In the genomic region with DNA sequence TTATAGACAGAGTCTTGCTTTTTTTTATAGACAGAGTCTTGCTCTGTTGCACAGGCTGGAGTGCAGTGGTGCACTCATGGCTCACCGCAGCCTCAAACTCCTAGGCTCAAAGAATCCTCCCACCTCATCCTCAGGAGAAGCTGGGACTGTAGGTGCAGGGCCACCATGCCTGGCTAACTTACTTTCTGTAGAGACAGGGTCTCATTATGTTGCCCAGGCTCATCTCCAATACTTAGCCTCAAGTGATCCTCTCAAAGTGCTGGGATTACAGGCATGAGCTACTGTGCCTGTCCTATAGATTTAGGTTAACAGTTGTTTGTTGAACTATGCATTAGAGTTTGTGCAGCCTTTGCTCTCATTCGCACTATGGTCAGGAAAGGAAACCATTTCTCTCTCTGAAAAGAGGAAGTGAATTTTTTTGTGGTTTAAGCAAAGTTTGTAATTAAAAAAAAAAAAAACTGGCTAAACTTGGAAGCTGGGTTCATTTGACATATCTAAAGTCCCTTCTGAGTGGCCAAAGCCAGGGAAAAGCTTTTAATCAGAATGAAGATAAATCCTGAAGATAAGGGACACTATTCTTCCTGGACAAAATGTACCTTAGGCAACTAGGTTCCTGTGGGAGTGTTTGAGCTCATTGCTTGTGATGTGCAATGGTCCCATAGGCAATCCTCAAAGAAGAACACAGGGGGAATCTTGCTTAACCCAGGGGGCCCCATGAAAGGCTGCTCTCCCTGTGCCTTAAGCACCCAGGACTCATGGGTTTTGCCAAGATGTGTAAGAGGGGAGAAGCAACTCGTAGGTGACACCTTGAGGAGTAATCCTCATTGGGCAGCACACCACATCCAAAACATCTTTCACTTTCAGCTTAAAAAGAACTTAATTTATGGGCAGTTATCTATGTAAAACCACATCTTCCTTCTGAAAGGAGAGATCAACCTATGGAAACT, we compare ENCODE assay signal across 8 cellular contexts.
DNase-seq lines count a peak whose midpoint lies in the region; ATAC-seq, FAIRE-seq and TF ChIP-seq lines count a peak whose summit lies in the region.

No MANE protein-coding gene starts in this region.

- TF ChIP-seq RAD21 in K562 (CRISPR knock-in tag; conservative IDR thresholded peaks at IDR 0.05 in 1 of 2, IDR thresholded peaks at IDR 0.05 in 1 of 2) = peak in 1 of 2 experiments; percentile 11; a peak in 1 of 4 replicates

- no peak overlapping the region for H3K4me2 ChIP-seq in K562 (ENCODE audit: insufficient read depth, low read length)

- H3K9me1 ChIP-seq in K562 (ENCODE audit: control insufficient read depth, insufficient read depth, low read length) = no peaks in the 10 kb centered on the region

- no peak overlapping the region for H3K9ac ChIP-seq in K562 (ENCODE audit: insufficient read depth in 1 of 2, low read depth in 2 of 2, low read length in 2 of 2)

- H3K9me3 Mint-ChIP-seq in activated T-helper 17 cell treated with anti-CD3 and anti-CD28 coated beads, Interleukin-2, amount 50 U/mL, for 72 hours = no peaks in the 10 kb centered on the region

- no TSS peak for BruUV-seq in K562 (replicated peaks; lab: Mats Ljungman, UMichigan)

- TF ChIP-seq EP300 in K562 (IDR thresholded peaks at IDR 0.05; ENCODE audit: low read length) = no peak

- ATAC-seq in GM21526 (IDR thresholded peaks at IDR 0.05; ENCODE audit: low FRiP score, unreplicated experiment) = peak; percentile 95
- peak; percentile 95 for ATAC-seq in HG03520 (IDR thresholded peaks at IDR 0.05; ENCODE audit: unreplicated experiment)
- ATAC-seq in K562 = peak; percentile 51
- ATAC-seq in activated T-helper 17 cell treated with anti-CD3 and anti-CD28 coated beads, Interleukin-2, amount 50 U/mL, for 72 hours (replicated peaks) = no peak

- no peak overlapping the region for H3K27ac Mint-ChIP-seq in activated T-helper 17 cell treated with anti-CD3 and anti-CD28 coated beads, Interleukin-2, amount 50 U/mL, for 72 hours

- H3K27me3 ChIP-seq in K562 (ENCODE audit: control insufficient read depth in 2 of 2, insufficient read depth in 2 of 2, low read length in 2 of 2) = no peaks in the 10 kb centered on the region
- H3K27me3 ChIP-seq in testis = no peaks in the 10 kb centered on the region
- H3K27me3 ChIP-seq in spleen (replicated peaks in 1 of 7) = no peaks in the 10 kb centered on the region

- H3K36me3 Mint-ChIP-seq in activated T-helper 17 cell treated with anti-CD3 and anti-CD28 coated beads, Interleukin-2, amount 50 U/mL, for 72 hours (ENCODE audit: low read depth) = no peaks in the 10 kb centered on the region

- H4K20me1 ChIP-seq in K562 (replicated peaks; ENCODE audit: control insufficient read depth, insufficient read depth, low read length) = no peaks in the 10 kb centered on the region

- in situ Hi-C loops in GM13977 (cut with MboI; ENCODE audit: low pct_unique_long_range_greater_than_20kb, low sequenced_read_pairs, unreplicated experiment) (no loop called here), K562 (cut with MboI) (no loop called here)

- H2AFZ ChIP-seq in K562 (ENCODE audit: low read depth, low read length) = peak overlapping the region; percentile 72

- intact Hi-C loops in K562 (cut with micrococcal nuclease) (no loop called here), testis (cut with DNase I; ENCODE audit: low total_unique reads) (no loop called here), spleen (cut with DNase I; ENCODE audit: low total_unique reads) (no loop called here)

- H3K36me3 ChIP-seq in K562 (ENCODE audit: control insufficient read depth, insufficient read depth, low read length) (no peaks in the 10 kb centered on the region), testis (ENCODE audit: low read depth, missing control alignments) (no peaks in the 10 kb centered on the region), spleen (no peaks in the 10 kb centered on the region)

- POLR2A ChIA-PET in K562 (lab: Yijun Ruan, JAX) = interaction anchor here (0.6 kb wide), 1 partner anchor 20 kb away, joined by 4 read pairs; no protein-coding TSS in a partner anchor

- DNase-seq in GM13977 (ENCODE audit: low spot score) (peak; percentile 55), K562 (ENCODE audit: extremely low read depth in 1 of 4, low spot score in 3 of 4) (no peak), testis (no peak), ecto neural progenitor cell (ENCODE audit: low spot score) (no peak), spleen (no peak)

- 30% methylated on average over 1 of the region's 3 CpGs for WGBS in K562 (ENCODE audit: insufficient coverage, low coverage, missing lambda C conversion rate)
- 87 to 89% methylated on average over 3 of the region's 3 CpGs for WGBS in testis, 2 donors
- WGBS in spleen, 5 donors = 33 to 49% (median 39%) methylated on average over 3 of the region's 3 CpGs

- TF ChIP-seq CTCF in GM13977 (IDR thresholded peaks at IDR 0.05; ENCODE audit: extremely low read depth, insufficient read depth, missing control alignments) = no peak
- no peak for TF ChIP-seq CTCF in K562 (IDR thresholded peaks at IDR 0.05 in 2 of 3, conservative IDR thresholded peaks at IDR 0.05 in 1 of 3; ENCODE audit: insufficient read depth in 2 of 3, low read depth in 1 of 3, low read length in 3 of 3)
- no peak for TF ChIP-seq CTCF in testis (IDR thresholded peaks at IDR 0.05)
- no peak for TF ChIP-seq CTCF in spleen (IDR thresholded peaks at IDR 0.05 in 8 of 11, conservative IDR thresholded peaks at IDR 0.05 in 3 of 11)

- no peaks in the 10 kb centered on the region for H3K9me3 ChIP-seq in K562 (replicated peaks; ENCODE audit: control insufficient read depth, insufficient read depth, low read depth, low read length)
- no peaks in the 10 kb centered on the region for H3K9me3 ChIP-seq in testis
- no peaks in the 10 kb centered on the region for H3K9me3 ChIP-seq in spleen

- H3K4me1 Mint-ChIP-seq in activated T-helper 17 cell treated with anti-CD3 and anti-CD28 coated beads, Interleukin-2, amount 50 U/mL, for 72 hours = peaks cover 7% of the 10 kb centered on the region

- CTCF ChIA-PET in K562 (lab: Yijun Ruan, JAX; ENCODE audit: low intra/inter-chr PET ratio) = interaction anchor here (0.7 kb wide), 1 partner anchor 124 kb away, joined by 3 read pairs; no protein-coding TSS in a partner anchor

- H3K27ac ChIP-seq in K562 (ENCODE audit: extremely low read depth, low read depth, low read length) (peak overlapping the region; percentile 38; the same call in 1 of the 3 replicates), testis (no peak overlapping the region), spleen (no peak overlapping the region)

- TF ChIP-seq POLR2A in K562 (conservative IDR thresholded peaks at IDR 0.05) (no peak), testis (IDR thresholded peaks at IDR 0.05) (no peak), spleen (IDR thresholded peaks at IDR 0.05) (no peak)

- H3K4me1 ChIP-seq in K562 (replicated peaks in 1 of 2; ENCODE audit: control insufficient read depth in 2 of 2, insufficient read depth in 2 of 2, low read length in 2 of 2) (peaks cover 0 to 20% of the 10 kb centered on the region in 2 experiments; a peak in 4 of 5 replicates), testis (no peaks in the 10 kb centered on the region), spleen (peaks cover 9 to 32% (median 19%) of the 10 kb centered on the region in 6 donors)

- FAIRE-seq in K562 (lab: Jason Lieb, UNC) = no peak

- H3K79me2 ChIP-seq in K562 (ENCODE audit: control insufficient read depth, insufficient read depth, low read length) = no peaks in the 10 kb centered on the region

- H3K4me3 Mint-ChIP-seq in activated T-helper 17 cell treated with anti-CD3 and anti-CD28 coated beads, Interleukin-2, amount 50 U/mL, for 72 hours = no peak overlapping the region

- H3K27me3 Mint-ChIP-seq in activated T-helper 17 cell treated with anti-CD3 and anti-CD28 coated beads, Interleukin-2, amount 50 U/mL, for 72 hours = no peaks in the 10 kb centered on the region

- no peak overlapping the region for H3K4me3 ChIP-seq in K562
- no peak overlapping the region for H3K4me3 ChIP-seq in testis
- no peak overlapping the region for H3K4me3 ChIP-seq in spleen

TF ChIP-seq in K562, 482 proteins besides CTCF, POLR2A, EP300 and RAD21 (continues in another document):
- TF ChIP-seq U2AF2 (optimal IDR thresholded peaks at IDR 0.05; ENCODE audit: low read depth, low read length) (no peak), ZNF384 (IDR thresholded peaks at IDR 0.05; ENCODE audit: low read depth, low read length) (peak; percentile 48; the same call in 1 of the 2 replicates), ELF4 (CRISPR knock-in tag; IDR thresholded peaks at IDR 0.05) (no peak), NFIX (CRISPR knock-in tag; IDR thresholded peaks at IDR 0.05; ENCODE audit: low read depth) (no peak), CEBPB (tag; IDR thresholded peaks at IDR 0.05) (no peak)
